In genomic region chr12:53886996-53887395, GRCh38 we compare ENCODE assay signal across 36 cellular contexts. TPM values are rescaled to one million over a fixed set of nuclear protein-coding genes. Genes with fewer than 3 reads are reported as not detected.
"Had no signal": no experiment of that assay in that cellular context is flagged by ENCODE, and none has a peak within 500 bp of the region (broad histone marks: within the 10 kb centered on the region; RNA-seq: fewer than 3 reads in every experiment).

No MANE protein-coding gene starts in this region.

- DNase-seq: activated effector memory CD4-positive, alpha-beta T cell treated with anti-CD3 and anti-CD28 coated beads, Interleukin-2, amount 50 U/mL, for 16 hours; activated effector memory CD4-positive, alpha-beta T cell treated with Interleukin-2 at 50 U/mL for 16 hours; activated gamma-delta T cell; activated gamma-delta T cell treated with Interleukin-2 at 50 U/mL for 16 hours; activated naive CD4-positive, alpha-beta T cell; activated naive CD4-positive, alpha-beta T cell treated with anti-CD3 and anti-CD28 coated beads for 36 hours; activated naive CD4-positive, alpha-beta T cell treated with anti-CD3 and anti-CD28 coated beads, Interleukin-2, amount 10 ng/mL, durations not matched to agents 7 days and 5 days; activated naive CD4-positive, alpha-beta T cell treated with anti-CD3 and anti-CD28 coated beads, Interleukin-2, amount 50 U/mL, for 16 hours; activated naive CD4-positive, alpha-beta T cell treated with Interleukin-2 at 50 U/mL for 16 hours; activated naive CD8-positive, alpha-beta T cell treated with anti-CD3 and anti-CD28 coated beads for 36 hours; activated naive CD8-positive, alpha-beta T cell treated with anti-CD3 and anti-CD28 coated beads, Interleukin-2, amount 10 ng/mL, durations not matched to agents 7 days and 5 days; activated naive CD8-positive, alpha-beta T cell treated with anti-CD3 and anti-CD28 coated beads, Interleukin-2, amount 50 U/mL, for 24 hours; activated T-cell treated with anti-CD3 and anti-CD28 coated beads, Interleukin-2, amount 50 U/mL, for 24 hours; activated T-cell treated with anti-CD3 and anti-CD28 coated beads, Interleukin-2, amount 50 U/mL, for 4 hours; activated T-cell treated with anti-CD3 and anti-CD28 coated beads, Interleukin-2, amount 50 U/mL, for 48 hours; activated T-cell treated with anti-CD3 and anti-CD28 coated beads, Interleukin-2, amount 50 U/mL, for 72 hours; adrenal gland; amniotic stem cell; amygdala; anterior cingulate cortex; aorta; body of pancreas; brain microvascular endothelial cell; central memory CD4-positive, alpha-beta T cell; cerebellar nuclear complex had no signal

- FAIRE-seq: astrocyte, bronchial epithelial cell had no signal

- ATAC-seq: activated naive CD8-positive, alpha-beta T cell treated with anti-CD3 and anti-CD28 coated beads, Interleukin-2, amount 50 U/mL, for 24 hours; activated T-cell treated with anti-CD3 and anti-CD28 coated beads, Interleukin-2, amount 50 U/mL, for 4 hours; activated T-cell treated with anti-CD3 and anti-CD28 coated beads, Interleukin-2, amount 50 U/mL, for 72 hours; activated T-helper 17 cell treated with anti-CD3 and anti-CD28 coated beads, Interleukin-2, amount 50 U/mL, for 72 hours; body of pancreas had no signal

RNA-seq across cellular contexts. Expression of gene HOXC13, which starts 51.6 kb away (rescaled TPM):
- total RNA-seq: activated naive CD4-positive, alpha-beta T cell treated with anti-CD3 and anti-CD28 coated beads for 36 hours; activated naive CD4-positive, alpha-beta T cell treated with anti-CD3 and anti-CD28 coated beads, Interleukin-2, amount 50 U/mL, for 72 hours; activated naive CD8-positive, alpha-beta T cell treated with anti-CD3 and anti-CD28 coated beads for 36 hours; activated naive CD8-positive, alpha-beta T cell treated with anti-CD3 and anti-CD28 coated beads, Interleukin-2, amount 10 ng/mL, durations not matched to agents 7 days and 5 days; activated T-cell treated with anti-CD3 and anti-CD28 coated beads, Interleukin-2, amount 50 U/mL, for 4 hours; activated T-cell treated with anti-CD3 and anti-CD28 coated beads, Interleukin-2, amount 50 U/mL, for 72 hours; activated T-helper 1 cell treated with anti-CD3 and anti-CD28 coated beads, Interleukin-12 subunit alpha, Interleukin-12 subunit beta, Interleukin-2, Interleukin-4 antibody, amounts not matched to agents 30 ng/mL and 10 ng/mL and 1 ng/mL, durations not matched to agents 14 hours and 24 hours and 36 hours; activated T-helper 17 cell treated with anti-CD3 and anti-CD28 coated beads, Interleukin-2, amount 50 U/mL, for 72 hours; activated T-helper 2 cell treated with anti-CD3 and anti-CD28 coated beads, Interferon-gamma antibody, Interleukin-2, Interleukin-4, amounts not matched to agents 10 μg/mL and 5 μg/mL and 100 μg/mL, durations not matched to agents 14 hours and 24 hours and 36 hours; ascending aorta; astrocyte; body of pancreas; bronchial epithelial cell; cardiac muscle cell; cardiac septum; cerebellum; chondrocyte had no signal
